Comparison of ENCODE assay signal across 16 cellular contexts in the genomic region with DNA sequence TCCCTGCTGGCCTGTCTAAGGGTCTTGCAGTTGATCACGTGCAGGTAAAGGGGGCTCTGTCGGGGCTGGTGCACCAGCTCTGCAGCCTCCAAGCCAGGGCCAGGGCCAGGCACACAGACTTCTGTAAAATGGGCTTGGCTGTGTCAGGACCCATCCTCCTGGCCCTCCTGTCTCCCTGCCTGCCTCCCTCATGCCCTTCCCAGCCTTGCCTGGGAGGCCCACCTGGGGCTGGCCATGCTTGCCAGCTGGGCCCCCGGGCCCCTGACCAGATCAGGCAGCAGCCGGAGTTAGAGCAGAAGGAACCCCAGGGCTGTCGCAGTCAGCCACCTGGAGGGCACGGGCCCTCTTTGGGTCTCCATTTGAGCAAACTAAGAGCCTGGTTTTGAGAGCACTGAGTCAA. TPM values are rescaled to one million over a fixed set of nuclear protein-coding genes. Genes with fewer than 3 reads are reported as not detected.
A peak's percentile ranks its signal among the peaks of the same experiment; 100 is the strongest.
DNase-seq lines count a peak whose midpoint lies in the region; ATAC-seq and TF ChIP-seq lines count a peak whose summit lies in the region.
"Had no signal": no experiment of that assay in that cellular context is flagged by ENCODE, and none has a peak within 500 bp of the region (broad histone marks: within the 10 kb centered on the region; RNA-seq: fewer than 3 reads in every experiment).

No MANE protein-coding gene starts in this region.

- peak overlapping the region; percentile 61 for H3K4me3 Mint-ChIP-seq in activated CD4-positive, alpha-beta T cell treated with anti-CD3 and anti-CD28 coated beads, Interleukin-2, amount 10 ng/mL, durations not matched to agents 7 days and 5 days
- H3K4me3 Mint-ChIP-seq in WTC11, result no peak overlapping the region
- H3K4me3 Mint-ChIP-seq in endodermal cell, result no peak overlapping the region

- CTCF ChIA-PET in activated CD4-positive, alpha-beta T cell treated with anti-CD3 and anti-CD28 coated beads, Interleukin-2, amount 10 ng/mL, durations not matched to agents 7 days and 5 days (lab: Charles Lee), result interaction anchor here (1.0 kb wide), 2 partner anchors 28 to 312 kb away, joined by 3 read pairs; no protein-coding TSS in a partner anchor
- CTCF ChIA-PET in WTC11 (lab: Charles Lee), result interaction anchor here (0.9 to 1.8 kb wide), 3 partner anchors 14 to 325 kb away, joined by 3 to 8 read pairs (median 3); a partner anchor contains a TSS

- peaks cover 5% of the 10 kb centered on the region for H3K36me3 Mint-ChIP-seq in activated CD4-positive, alpha-beta T cell treated with anti-CD3 and anti-CD28 coated beads, Interleukin-2, amount 10 ng/mL, durations not matched to agents 7 days and 5 days (ENCODE audit: low read depth)
- H3K36me3 Mint-ChIP-seq in WTC11 (no peaks in the 10 kb centered on the region), endodermal cell (ENCODE audit: low read depth) (no peaks in the 10 kb centered on the region)

- H3K4me3 ChIP-seq in BLaER1 (no peak overlapping the region), endodermal cell (ENCODE audit: low read length) (no peak overlapping the region), hepatocyte (no peak overlapping the region)
- H3K4me3 ChIP-seq: BLaER1 treated with 17β-estradiol and CSF1 and Interleukin-3, amounts not matched to agents 10 nM and 100 nM had no signal

- no peak for DNase-seq in activated CD4-positive, alpha-beta T cell treated with anti-CD3 and anti-CD28 coated beads, Interleukin-2, amount 10 ng/mL, durations not matched to agents 7 days and 5 days
- DNase-seq in activated CD4-positive, alpha-beta T cell treated with anti-CD3 and anti-CD28 coated beads, Interleukin-2, amount 50 U/mL, for 4 hours, result no peak
- no peak for DNase-seq in WTC11 (ENCODE audit: low spot score)
- peak; percentile 39 for DNase-seq in endodermal cell
- DNase-seq in hepatocyte (ENCODE audit: low spot score), result no peak
- DNase-seq in activated CD8-positive, alpha-beta memory T cell treated with anti-CD3 and anti-CD28 coated beads, Interleukin-2, amount 50 U/mL, for 48 hours, result no peak
- DNase-seq in T-helper 2 cell, result no peak
- DNase-seq: EL, IMR-90, NCI-H1105 treated with DMSO at 0.1 percent for 48 hours, NCI-H187, NCI-H345, NCI-H526, SHP77 treated with DMSO at 0.1 percent for 48 hours had no signal

- H3K79me2 ChIP-seq in hepatocyte, result no peaks in the 10 kb centered on the region

- H2AFZ ChIP-seq in hepatocyte, result no peak overlapping the region

- peaks cover 40% of the 10 kb centered on the region for H3K4me1 Mint-ChIP-seq in activated CD4-positive, alpha-beta T cell treated with anti-CD3 and anti-CD28 coated beads, Interleukin-2, amount 10 ng/mL, durations not matched to agents 7 days and 5 days
- H3K4me1 Mint-ChIP-seq in WTC11 (peaks cover 9% of the 10 kb centered on the region), endodermal cell (peaks cover 4% of the 10 kb centered on the region)

- no peaks in the 10 kb centered on the region for H4K20me1 ChIP-seq in BLaER1
- no peaks in the 10 kb centered on the region for H4K20me1 ChIP-seq in hepatocyte (ENCODE audit: insufficient read depth, poor library complexity, severe bottlenecking)

- H3K27ac Mint-ChIP-seq in activated CD4-positive, alpha-beta T cell treated with anti-CD3 and anti-CD28 coated beads, Interleukin-2, amount 10 ng/mL, durations not matched to agents 7 days and 5 days, result no peak overlapping the region
- no peak overlapping the region for H3K27ac Mint-ChIP-seq in WTC11
- H3K27ac Mint-ChIP-seq in endodermal cell, result no peak overlapping the region

- H3K4me2 ChIP-seq in BLaER1 (no peak overlapping the region), hepatocyte (no peak overlapping the region)

- no peak overlapping the region for H3K27ac ChIP-seq in BLaER1
- no peak overlapping the region for H3K27ac ChIP-seq in endodermal cell (ENCODE audit: low read depth, low read length)
- no peak overlapping the region for H3K27ac ChIP-seq in hepatocyte
- H3K27ac ChIP-seq: BLaER1 treated with 17β-estradiol and CSF1 and Interleukin-3, amounts not matched to agents 10 nM and 100 nM had no signal

- no peak for TF ChIP-seq CTCF in WTC11 (IDR thresholded peaks at IDR 0.05)
- no peak for TF ChIP-seq CTCF in endodermal cell (conservative IDR thresholded peaks at IDR 0.05)
- no peak for TF ChIP-seq CTCF in hepatocyte (IDR thresholded peaks at IDR 0.05; ENCODE audit: poor library complexity)

- 94 to 97% methylated on average over 6 of the region's 6 CpGs for WGBS in endodermal cell (ENCODE audit: insufficient coverage in 1 of 2, insufficient read length in 1 of 2), 2 experiments
- WGBS in hepatocyte (ENCODE audit: low lambda C conversion rate, missing lambda C conversion rate), result 97% methylated on average over 6 of the region's 6 CpGs

- H3K27me3 ChIP-seq in BLaER1 (no peaks in the 10 kb centered on the region), endodermal cell (ENCODE audit: control insufficient read depth, insufficient read depth, low read length, poor library complexity, severe bottlenecking) (no peaks in the 10 kb centered on the region), hepatocyte (no peaks in the 10 kb centered on the region)
- H3K27me3 ChIP-seq: BLaER1 treated with 17β-estradiol and CSF1 and Interleukin-3, amounts not matched to agents 10 nM and 100 nM had no signal

- H3K4me1 ChIP-seq in BLaER1 (peaks cover 58% of the 10 kb centered on the region), endodermal cell (ENCODE audit: control insufficient read depth, insufficient read depth, low read length) (peaks cover 5% of the 10 kb centered on the region), hepatocyte (ENCODE audit: insufficient read depth) (peaks cover 12% of the 10 kb centered on the region)

- no peak for ATAC-seq in WTC11

- no peaks in the 10 kb centered on the region for H3K9me2 ChIP-seq in hepatocyte (replicated peaks; ENCODE audit: insufficient read depth)

- POLR2A ChIA-PET in activated CD4-positive, alpha-beta T cell treated with anti-CD3 and anti-CD28 coated beads, Interleukin-2, amount 10 ng/mL, durations not matched to agents 7 days and 5 days (lab: Charles Lee), result no interaction called here
- POLR2A ChIA-PET in WTC11 (lab: Charles Lee), result no interaction called here

- no peaks in the 10 kb centered on the region for H3K27me3 Mint-ChIP-seq in activated CD4-positive, alpha-beta T cell treated with anti-CD3 and anti-CD28 coated beads, Interleukin-2, amount 10 ng/mL, durations not matched to agents 7 days and 5 days
- H3K27me3 Mint-ChIP-seq in WTC11 (ENCODE audit: low read depth), result peaks cover 29% of the 10 kb centered on the region
- peaks cover 13% of the 10 kb centered on the region for H3K27me3 Mint-ChIP-seq in endodermal cell (ENCODE audit: insufficient read depth)

- no peaks in the 10 kb centered on the region for H3K9me3 Mint-ChIP-seq in activated CD4-positive, alpha-beta T cell treated with anti-CD3 and anti-CD28 coated beads, Interleukin-2, amount 10 ng/mL, durations not matched to agents 7 days and 5 days
- H3K9me3 Mint-ChIP-seq in WTC11 (no peaks in the 10 kb centered on the region), endodermal cell (no peaks in the 10 kb centered on the region)

- no peaks in the 10 kb centered on the region for H3K9me3 ChIP-seq in BLaER1
- H3K9me3 ChIP-seq in endodermal cell (ENCODE audit: control insufficient read depth, low read length), result no peaks in the 10 kb centered on the region
- H3K9me3 ChIP-seq in hepatocyte (ENCODE audit: low read depth), result no peaks in the 10 kb centered on the region
- H3K9me3 ChIP-seq: BLaER1 treated with 17β-estradiol and CSF1 and Interleukin-3, amounts not matched to agents 10 nM and 100 nM had no signal

- 0 out of 2 replicates have a peak overlapping the region, but pooled peaks have one; percentile 3 for H3K9ac ChIP-seq in BLaER1
- H3K9ac ChIP-seq in endodermal cell (ENCODE audit: extremely low read depth, low read length, poor library complexity, severe bottlenecking), result no peak overlapping the region
- H3K9ac ChIP-seq: BLaER1 treated with 17β-estradiol and CSF1 and Interleukin-3, amounts not matched to agents 10 nM and 100 nM had no signal

- H3K36me3 ChIP-seq in BLaER1, result no peaks in the 10 kb centered on the region
- no peaks in the 10 kb centered on the region for H3K36me3 ChIP-seq in endodermal cell (ENCODE audit: control insufficient read depth, insufficient read depth, low read length)
- no peaks in the 10 kb centered on the region for H3K36me3 ChIP-seq in hepatocyte (replicated peaks; ENCODE audit: insufficient read depth, low read depth)
- H3K36me3 ChIP-seq: BLaER1 treated with 17β-estradiol and CSF1 and Interleukin-3, amounts not matched to agents 10 nM and 100 nM had no signal

TF ChIP-seq in WTC11, 78 proteins besides CTCF, POLR2A, EP300 and RAD21:
- TF ChIP-seq JUN (CRISPR knock-in tag; IDR thresholded peaks at IDR 0.05) (no peak), TEAD1 (CRISPR knock-in tag; IDR thresholded peaks at IDR 0.05) (no peak), GABPB1 (CRISPR knock-in tag; IDR thresholded peaks at IDR 0.05) (0 out of 2 replicates have a peak, but pooled peaks have one; percentile 20), ZNF396 (CRISPR knock-in tag; IDR thresholded peaks at IDR 0.05; ENCODE audit: borderline replicate concordance) (no peak), NR1H2 (CRISPR knock-in tag; IDR thresholded peaks at IDR 0.05) (no peak), ESRRA (CRISPR knock-in tag; IDR thresholded peaks at IDR 0.05; ENCODE audit: borderline replicate concordance) (no peak), TCF7 (CRISPR knock-in tag; IDR thresholded peaks at IDR 0.05; ENCODE audit: low read depth) (no peak)

RNA-seq across cellular contexts. Expression of a gene that starts 2.0 kb away (rescaled TPM):
- 10 to 100 TPM; 21.6 to 23.4 TPM for total RNA-seq in activated CD4-positive, alpha-beta T cell treated with anti-CD3 and anti-CD28 coated beads, Interleukin-2, amount 10 ng/mL, durations not matched to agents 7 days and 5 days
- 11.7 to 14.8 TPM (median 12.5 TPM) in 3 replicates for total RNA-seq in WTC11 (2021)
- 10 to 100 TPM; 14.4 to 17.5 TPM for total RNA-seq in endodermal cell
- polyA plus RNA-seq in endodermal cell (2013, experiment 1 of 2), result 13.4 TPM
- polyA plus RNA-seq in endodermal cell (2013, experiment 2 of 2), result 12.5 TPM
- 22.8 and 26.8 TPM in 2 replicates for total RNA-seq in hepatocyte
- 24.3 and 24.6 TPM in 2 replicates for polyA plus RNA-seq in hepatocyte
